Comparison of ENCODE assay signal across 8 cellular contexts in the genomic region with DNA sequence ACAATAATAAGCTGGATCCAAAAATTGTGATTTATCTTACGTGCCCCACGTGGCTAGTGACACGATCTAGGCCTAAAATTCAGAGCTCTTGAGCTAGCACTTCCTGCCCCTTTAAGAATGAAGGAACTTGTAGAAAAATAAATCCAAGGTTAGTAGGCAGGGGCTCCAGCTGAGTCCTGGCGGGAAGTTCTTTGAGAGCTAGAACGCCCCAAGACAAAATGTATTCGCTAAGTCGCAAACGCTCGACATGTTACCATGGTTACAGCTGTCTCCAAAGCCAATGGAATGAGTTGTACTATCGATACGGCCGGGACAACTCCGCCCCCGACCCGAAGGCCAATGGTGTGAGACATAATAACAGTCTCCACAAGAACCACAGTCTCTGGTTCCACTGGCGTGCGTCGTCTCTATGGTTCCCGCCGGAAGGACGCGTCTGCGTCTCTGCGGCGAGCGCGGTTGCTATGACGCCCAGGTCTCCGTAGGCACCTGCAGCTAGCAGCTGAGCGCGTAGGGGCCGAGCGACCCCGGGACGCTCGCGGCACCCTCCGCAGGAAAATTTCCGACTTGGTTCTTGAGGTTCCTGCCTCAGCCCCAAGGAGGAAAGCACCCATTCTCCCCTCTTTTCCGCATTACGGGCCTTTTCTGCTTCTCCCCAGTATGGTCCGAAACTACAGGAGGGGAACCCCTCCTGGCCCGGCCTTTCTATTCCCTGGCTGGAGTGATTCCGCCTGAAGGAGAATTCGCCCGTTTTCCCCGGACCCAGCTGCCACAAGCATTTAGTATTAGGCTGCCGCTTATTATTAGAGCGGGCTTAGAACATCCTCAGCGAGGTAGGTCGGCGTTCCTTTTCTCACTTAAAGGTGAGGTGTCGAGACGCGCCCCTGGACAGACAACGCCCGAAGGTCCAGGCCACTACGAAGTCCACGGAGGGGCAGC. TPM values are rescaled to one million over a fixed set of nuclear protein-coding genes. Genes with fewer than 3 reads are reported as not detected.
DNase-seq lines count a peak whose midpoint lies in the region; TF ChIP-seq lines count a peak whose summit lies in the region.

A gene (plus strand): TSS at position 459 of the 936 bp plus-strand sequence. CDS start 17,266 bp downstream, outside the sequence.

- peaks cover 48% of the 10 kb centered on the region for H3K4me1 Mint-ChIP-seq in stimulated activated naive CD8-positive, alpha-beta T cell treated with anti-CD3 and anti-CD28 coated beads, Interleukin-15, Interleukin-2, amounts not matched to agents 100 ng/mL and 50 ng/mL, for 24 hours (ENCODE audit: low read depth)

- H3K79me2 ChIP-seq in MM.1S (ENCODE audit: low read length): peaks cover 3% of the 10 kb centered on the region; the same call in 1 of the 2 replicates
- peaks cover 24% of the 10 kb centered on the region for H3K79me2 ChIP-seq in neural cell (replicated peaks; ENCODE audit: insufficient read depth, low read length)

- TF ChIP-seq CTCF in MM.1S (IDR thresholded peaks at IDR 0.05; ENCODE audit: low read length): no peak
- TF ChIP-seq CTCF in foreskin fibroblast (IDR thresholded peaks at IDR 0.05; ENCODE audit: low read depth, low read length): no peak
- peak; percentile 20 for TF ChIP-seq CTCF in neural cell (IDR thresholded peaks at IDR 0.05; ENCODE audit: poor library complexity, severe bottlenecking)

- peaks cover 29% of the 10 kb centered on the region for H3K36me3 Mint-ChIP-seq in stimulated activated naive CD8-positive, alpha-beta T cell treated with anti-CD3 and anti-CD28 coated beads, Interleukin-15, Interleukin-2, amounts not matched to agents 100 ng/mL and 50 ng/mL, for 24 hours (ENCODE audit: low read depth)

- peak within 1 kb of the TSS; percentile 71 for H2AFZ ChIP-seq in MM.1S (ENCODE audit: low read length)
- H2AFZ ChIP-seq in neural cell (ENCODE audit: low read depth, low read length): peak within 1 kb of the TSS; percentile 25

- H4K20me1 ChIP-seq in MM.1S (ENCODE audit: insufficient read depth, low read length) (no peaks in the 10 kb centered on the region), neural cell (ENCODE audit: insufficient read depth) (no peaks in the 10 kb centered on the region)

- peak within 1 kb of the TSS; percentile 86 for H3K4me2 ChIP-seq in MM.1S (ENCODE audit: low read depth, low read length)
- peak within 1 kb of the TSS; percentile 89 for H3K4me2 ChIP-seq in neural cell (ENCODE audit: low read length)

- H3K9me2 ChIP-seq in MM.1S (replicated peaks; ENCODE audit: insufficient read depth, low read length): no peaks in the 10 kb centered on the region
- no peaks in the 10 kb centered on the region for H3K9me2 ChIP-seq in neural cell (ENCODE audit: insufficient read depth, low read length)

- H3F3A ChIP-seq in MM.1S (ENCODE audit: insufficient read depth, low read length) (0 out of 2 replicates have a peak, but pooled peaks cover 18% of the 10 kb centered on the region), neural cell (ENCODE audit: insufficient read depth, low read length, poor library complexity, severe bottlenecking) (no peaks in the 10 kb centered on the region)

- peak within 1 kb of the TSS; percentile 67 for H3K9ac ChIP-seq in MM.1S (ENCODE audit: low read length)
- H3K9ac ChIP-seq in neural cell (ENCODE audit: low read length): peak within 1 kb of the TSS; percentile 82

- H3K27ac ChIP-seq in MM.1S (ENCODE audit: low read length) (peak within 1 kb of the TSS; percentile 78), neural cell (ENCODE audit: low read length) (peak within 1 kb of the TSS; percentile 88)

- peak; percentile 78 for TF ChIP-seq EP300 in neural cell (conservative IDR thresholded peaks at IDR 0.05; ENCODE audit: poor library complexity, severe bottlenecking)

- no peaks in the 10 kb centered on the region for H3K9me3 ChIP-seq in MM.1S (replicated peaks; ENCODE audit: insufficient read depth, low read length)
- H3K9me3 ChIP-seq in neural cell (ENCODE audit: low read length): no peaks in the 10 kb centered on the region

- H3K4me1 ChIP-seq in MM.1S (ENCODE audit: low read length): no peaks in the 10 kb centered on the region

- H3K4me3 ChIP-seq in MM.1S (ENCODE audit: low read length): peak within 1 kb of the TSS; percentile 71
- H3K4me3 ChIP-seq in foreskin fibroblast (ENCODE audit: low read depth in 1 of 2, low read length in 2 of 2): peak within 1 kb of the TSS; percentile 69 to 75
- H3K4me3 ChIP-seq in neural cell (ENCODE audit: low read length): peak within 1 kb of the TSS; percentile 85

- H3K27ac Mint-ChIP-seq in stimulated activated naive CD8-positive, alpha-beta T cell treated with anti-CD3 and anti-CD28 coated beads, Interleukin-15, Interleukin-2, amounts not matched to agents 100 ng/mL and 50 ng/mL, for 24 hours: peak within 1 kb of the TSS; percentile 88

- H3K36me3 ChIP-seq in MM.1S (replicated peaks; ENCODE audit: insufficient read depth, low read length): no peaks in the 10 kb centered on the region
- H3K36me3 ChIP-seq in neural cell (ENCODE audit: insufficient read depth, low read length): no peaks in the 10 kb centered on the region

- H3K27me3 ChIP-seq in MM.1S (replicated peaks; ENCODE audit: insufficient read depth, low read length) (no peaks in the 10 kb centered on the region), neural cell (ENCODE audit: insufficient read depth, low read depth, low read length) (no peaks in the 10 kb centered on the region)

- DNase-seq in ELR (ENCODE audit: low read depth): peak; percentile 99
- peak; percentile 97 for DNase-seq in HCEC 1CT
- peak; percentile 100 for DNase-seq in MM.1S
- DNase-seq in SIG-M5 (lab: John Stamatoyannopoulos, UW): peak; percentile 84
- peak; percentile 96 for DNase-seq in activated gamma-delta T cell treated with Interleukin-2 at 50 U/mL for 16 hours
- DNase-seq in foreskin fibroblast: peak; percentile 97 to 98

- no peaks in the 10 kb centered on the region for H3K9me3 Mint-ChIP-seq in stimulated activated naive CD8-positive, alpha-beta T cell treated with anti-CD3 and anti-CD28 coated beads, Interleukin-15, Interleukin-2, amounts not matched to agents 100 ng/mL and 50 ng/mL, for 24 hours

- H3K4me3 Mint-ChIP-seq in stimulated activated naive CD8-positive, alpha-beta T cell treated with anti-CD3 and anti-CD28 coated beads, Interleukin-15, Interleukin-2, amounts not matched to agents 100 ng/mL and 50 ng/mL, for 24 hours: peak within 1 kb of the TSS; percentile 84

- peak; percentile 60 for TF ChIP-seq RAD21 in neural cell (conservative IDR thresholded peaks at IDR 0.05)

- H3K27me3 Mint-ChIP-seq in stimulated activated naive CD8-positive, alpha-beta T cell treated with anti-CD3 and anti-CD28 coated beads, Interleukin-15, Interleukin-2, amounts not matched to agents 100 ng/mL and 50 ng/mL, for 24 hours: no peaks in the 10 kb centered on the region

TF ChIP-seq in neural cell, 6 proteins besides CTCF, POLR2A, EP300 and RAD21:
- TF ChIP-seq POLR2AphosphoS5 (IDR thresholded peaks at IDR 0.05): peak; percentile 64
- no peak for TF ChIP-seq EZH2 (IDR thresholded peaks at IDR 0.05; ENCODE audit: borderline replicate concordance, insufficient read depth, low read length, poor library complexity, severe bottlenecking)
- TF ChIP-seq, protein P1, sequence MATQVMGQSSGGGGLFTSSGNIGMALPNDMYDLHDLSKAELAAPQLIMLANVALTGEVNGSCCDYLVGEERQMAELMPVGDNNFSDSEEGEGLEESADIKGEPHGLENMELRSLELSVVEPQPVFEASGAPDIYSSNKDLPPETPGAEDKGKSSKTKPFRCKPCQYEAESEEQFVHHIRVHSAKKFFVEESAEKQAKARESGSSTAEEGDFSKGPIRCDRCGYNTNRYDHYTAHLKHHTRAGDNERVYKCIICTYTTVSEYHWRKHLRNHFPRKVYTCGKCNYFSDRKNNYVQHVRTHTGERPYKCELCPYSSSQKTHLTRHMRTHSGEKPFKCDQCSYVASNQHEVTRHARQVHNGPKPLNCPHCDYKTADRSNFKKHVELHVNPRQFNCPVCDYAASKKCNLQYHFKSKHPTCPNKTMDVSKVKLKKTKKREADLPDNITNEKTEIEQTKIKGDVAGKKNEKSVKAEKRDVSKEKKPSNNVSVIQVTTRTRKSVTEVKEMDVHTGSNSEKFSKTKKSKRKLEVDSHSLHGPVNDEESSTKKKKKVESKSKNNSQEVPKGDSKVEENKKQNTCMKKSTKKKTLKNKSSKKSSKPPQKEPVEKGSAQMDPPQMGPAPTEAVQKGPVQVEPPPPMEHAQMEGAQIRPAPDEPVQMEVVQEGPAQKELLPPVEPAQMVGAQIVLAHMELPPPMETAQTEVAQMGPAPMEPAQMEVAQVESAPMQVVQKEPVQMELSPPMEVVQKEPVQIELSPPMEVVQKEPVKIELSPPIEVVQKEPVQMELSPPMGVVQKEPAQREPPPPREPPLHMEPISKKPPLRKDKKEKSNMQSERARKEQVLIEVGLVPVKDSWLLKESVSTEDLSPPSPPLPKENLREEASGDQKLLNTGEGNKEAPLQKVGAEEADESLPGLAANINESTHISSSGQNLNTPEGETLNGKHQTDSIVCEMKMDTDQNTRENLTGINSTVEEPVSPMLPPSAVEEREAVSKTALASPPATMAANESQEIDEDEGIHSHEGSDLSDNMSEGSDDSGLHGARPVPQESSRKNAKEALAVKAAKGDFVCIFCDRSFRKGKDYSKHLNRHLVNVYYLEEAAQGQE (IDR thresholded peaks at IDR 0.05; ENCODE audit: borderline replicate concordance): no peak
- TF ChIP-seq TAF1 (IDR thresholded peaks at IDR 0.05; ENCODE audit: low read depth): peak; percentile 45
- peak; percentile 95 for TF ChIP-seq MXI1 (conservative IDR thresholded peaks at IDR 0.05; ENCODE audit: poor library complexity, severe bottlenecking)
- TF ChIP-seq SMC3 (conservative IDR thresholded peaks at IDR 0.05; ENCODE audit: poor library complexity): peak; percentile 52

RNA-seq across cellular contexts. Expression of the gene that starts here (rescaled TPM):
- polyA plus RNA-seq in neural cell: 11.1 and 13.2 TPM in 2 replicates
- 31.4 and 35.7 TPM in 2 replicates for polyA minus RNA-seq in neural cell

Comparison
In these comparisons a context has a peak if more than half of its experiments do, and no peak if none do; other contexts are left out.
1. Peak in every context shown above with its lines: DNase-seq, H3K4me3 ChIP-seq and H3K27ac ChIP-seq.